Comparison of ENCODE assay signal across 15 cellular contexts in the genomic region with DNA sequence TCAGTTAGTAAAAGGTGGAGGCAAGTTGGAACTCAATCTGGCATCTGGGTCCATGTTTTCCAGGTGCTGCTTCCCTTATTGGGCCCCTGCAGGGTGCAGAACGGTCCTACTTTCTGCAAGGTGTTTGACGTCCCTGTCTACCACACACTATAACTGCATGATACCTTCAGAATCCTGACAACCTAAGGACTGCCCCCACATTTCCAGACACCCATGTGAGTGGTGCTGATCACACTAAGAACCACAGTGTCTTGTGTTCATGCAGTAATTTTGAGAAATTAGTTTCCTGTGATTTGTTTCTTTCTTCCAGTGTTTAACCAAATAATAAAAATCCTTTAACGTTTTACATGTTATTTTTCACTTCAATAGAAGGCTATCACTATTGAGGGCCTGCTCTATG.
DNase-seq lines count a peak whose midpoint lies in the region; ATAC-seq and TF ChIP-seq lines count a peak whose summit lies in the region.
"Had no signal": no experiment of that assay in that cellular context is flagged by ENCODE, and none has a peak within 500 bp of the region (broad histone marks: within the 10 kb centered on the region; RNA-seq: fewer than 3 reads in every experiment).

No MANE protein-coding gene starts in this region.

- peaks cover 72% of the 10 kb centered on the region for H3K4me1 ChIP-seq in BLaER1
- peaks cover 57% of the 10 kb centered on the region for H3K4me1 ChIP-seq in Panc1 (ENCODE audit: control insufficient read depth, insufficient read depth, low read length)
- no peaks in the 10 kb centered on the region for H3K4me1 ChIP-seq in mesenchymal stem cell (ENCODE audit: control insufficient read depth, insufficient read depth, low read depth, low read length)

- H4K8ac ChIP-seq in mesenchymal stem cell (ENCODE audit: low read length) = peak overlapping the region; percentile 6

- ATAC-seq in Panc1 (no peak), HG02610 (IDR thresholded peaks at IDR 0.05; ENCODE audit: unreplicated experiment) (no peak)

- H3K27me3 Mint-ChIP-seq in T-helper 2 cell treated with Interferon-gamma antibody and Interleukin-4, amounts not matched to agents 5 μg/mL and 100 μg/mL, for 36 hours (ENCODE audit: low read depth) = no peaks in the 10 kb centered on the region

- intact Hi-C loops in Panc1 (cut with micrococcal nuclease; ENCODE audit: unreplicated experiment) = no loop called here

- H2BK5ac ChIP-seq in mesenchymal stem cell (ENCODE audit: low read depth, low read length, poor library complexity, severe bottlenecking) = no peak overlapping the region

- no peak overlapping the region for H2BK120ac ChIP-seq in mesenchymal stem cell (ENCODE audit: low read depth, low read length)

- peak overlapping the region; percentile 8 for H3K4me3 Mint-ChIP-seq in T-helper 2 cell treated with Interferon-gamma antibody and Interleukin-4, amounts not matched to agents 5 μg/mL and 100 μg/mL, for 36 hours

- no peak overlapping the region for H3K9ac ChIP-seq in BLaER1
- H3K9ac ChIP-seq in mesenchymal stem cell (ENCODE audit: low read length) = no peak overlapping the region
- H3K9ac ChIP-seq: GM23248 had no signal

- H3K14ac ChIP-seq in mesenchymal stem cell (ENCODE audit: low read length in 2 of 2) = no peak overlapping the region

- H3K27ac ChIP-seq in BLaER1 (peak overlapping the region; percentile 10; the same call in 1 of the 2 replicates), Panc1 (ENCODE audit: low read length) (peak overlapping the region; percentile 79), mesenchymal stem cell (ENCODE audit: low read length, poor library complexity, severe bottlenecking) (no peak overlapping the region)
- H3K27ac ChIP-seq: GM23248, RWPE1 had no signal

- WGBS in mesenchymal stem cell = 100% methylated on average over 1 of the region's 3 CpGs

- no peaks in the 10 kb centered on the region for H3K27me3 ChIP-seq in BLaER1
- no peaks in the 10 kb centered on the region for H3K27me3 ChIP-seq in Panc1 (ENCODE audit: control insufficient read depth, insufficient read depth, low read length)
- H3K27me3 ChIP-seq in mesenchymal stem cell (ENCODE audit: control insufficient read depth in 1 of 2, insufficient read depth in 1 of 2, low read length in 2 of 2) = no peaks in the 10 kb centered on the region

- DNase-seq in T-helper 2 cell treated with Interferon-gamma antibody and Interleukin-4, amounts not matched to agents 5 μg/mL and 100 μg/mL, for 36 hours (ENCODE audit: low spot score) = no peak
- DNase-seq in T-helper 2 cell = no peak
- no peak for DNase-seq in Panc1 (ENCODE audit: low read depth, low spot score)
- no peak for DNase-seq in mesenchymal stem cell
- DNase-seq in NCI-H69 (lab: John Stamatoyannopoulos, UW) = no peak
- DNase-seq in OCI-M1 (lab: John Stamatoyannopoulos, UW) = no peak
- DNase-seq: DND-41, GDM1, GM23248, NCI-H1436, NCI-H2029 treated with DMSO at 0.1 percent for 48 hours, NCI-H526 had no signal

- CTCF ChIA-PET in Panc1 (lab: Charles Lee) = interaction anchor here (0.6 kb wide), 1 partner anchor 123 kb away, joined by 4 read pairs; no protein-coding TSS in a partner anchor

- H3K4me2 ChIP-seq in BLaER1 = peak overlapping the region; percentile 82
- no peak overlapping the region for H3K4me2 ChIP-seq in mesenchymal stem cell (ENCODE audit: low read length, poor library complexity, severe bottlenecking)

- peaks cover 2% of the 10 kb centered on the region for H3K36me3 Mint-ChIP-seq in T-helper 2 cell treated with Interferon-gamma antibody and Interleukin-4, amounts not matched to agents 5 μg/mL and 100 μg/mL, for 36 hours (ENCODE audit: low read depth)

- H3K4ac ChIP-seq in mesenchymal stem cell (ENCODE audit: low read depth in 1 of 2, low read length in 2 of 2) = no peak overlapping the region

- H3K9me3 ChIP-seq in BLaER1 (peaks cover 24% of the 10 kb centered on the region), Panc1 (ENCODE audit: control insufficient read depth, insufficient read depth, low read depth, low read length) (no peaks in the 10 kb centered on the region), mesenchymal stem cell (ENCODE audit: control insufficient read depth, low read length) (no peaks in the 10 kb centered on the region)

- no peak overlapping the region for H2BK12ac ChIP-seq in mesenchymal stem cell (ENCODE audit: low read length in 2 of 2)

- no peak overlapping the region for H2AFZ ChIP-seq in mesenchymal stem cell (ENCODE audit: low read depth, low read length)
- H2AFZ ChIP-seq: GM23248 had no signal

- H3K79me1 ChIP-seq in mesenchymal stem cell (replicated peaks; ENCODE audit: low read length, poor library complexity, severe bottlenecking) = no peaks in the 10 kb centered on the region

- H3K18ac ChIP-seq in mesenchymal stem cell (ENCODE audit: low read depth in 1 of 2, low read length in 2 of 2) = peak overlapping the region in 1 of 2 experiments; percentile 63

- H4K91ac ChIP-seq in mesenchymal stem cell (ENCODE audit: low read length) = no peak overlapping the region

- no peaks in the 10 kb centered on the region for H3K9me3 Mint-ChIP-seq in T-helper 2 cell treated with Interferon-gamma antibody and Interleukin-4, amounts not matched to agents 5 μg/mL and 100 μg/mL, for 36 hours

- H2AK5ac ChIP-seq in mesenchymal stem cell (ENCODE audit: low read length, severe bottlenecking) = no peak overlapping the region

- H2BK15ac ChIP-seq in mesenchymal stem cell (ENCODE audit: low read depth, poor library complexity, severe bottlenecking) = no peak overlapping the region

- H3K36me3 ChIP-seq in BLaER1 (no peaks in the 10 kb centered on the region), Panc1 (ENCODE audit: control insufficient read depth, insufficient read depth, low read length) (no peaks in the 10 kb centered on the region), mesenchymal stem cell (ENCODE audit: control insufficient read depth in 1 of 2, insufficient read depth in 2 of 2, low read depth in 1 of 2, low read length in 2 of 2) (no peaks in the 10 kb centered on the region)

- H4K20me1 ChIP-seq in BLaER1 = no peaks in the 10 kb centered on the region

- POLR2A ChIA-PET in Panc1 (lab: Charles Lee) = no interaction called here

- H3K4me1 Mint-ChIP-seq in T-helper 2 cell treated with Interferon-gamma antibody and Interleukin-4, amounts not matched to agents 5 μg/mL and 100 μg/mL, for 36 hours (ENCODE audit: low read depth) = peaks cover 67% of the 10 kb centered on the region

- no peak overlapping the region for H3K27ac Mint-ChIP-seq in T-helper 2 cell treated with Interferon-gamma antibody and Interleukin-4, amounts not matched to agents 5 μg/mL and 100 μg/mL, for 36 hours

- no peak for TF ChIP-seq CTCF in Panc1 (IDR thresholded peaks at IDR 0.05)

- no TSS peak for BruUV-seq in Panc1 (replicated peaks; lab: Mats Ljungman, UMichigan)

- in situ Hi-C loops in Panc1 (cut with HindIII; ENCODE audit: low pct_unique_long_range_greater_than_20kb, low sequenced_read_pairs) = no loop called here

- H3K4me3 ChIP-seq in BLaER1 (no peak overlapping the region), Panc1 (ENCODE audit: low read depth in 2 of 2, low read length in 2 of 2) (no peak overlapping the region), mesenchymal stem cell (ENCODE audit: insufficient read depth in 1 of 2, low read depth in 1 of 2, low read length in 2 of 2) (no peak overlapping the region)
- H3K4me3 ChIP-seq: GM23248 had no signal

- no peak overlapping the region for H3K23ac ChIP-seq in mesenchymal stem cell (ENCODE audit: low read length in 2 of 2)
